Comparison of ENCODE assay signal across 10 cellular contexts in genomic region chr5:96790851-96791513, GRCh38. TPM values are rescaled to one million over a fixed set of nuclear protein-coding genes. Genes with fewer than 3 reads are reported as not detected.
DNase-seq lines count a peak whose midpoint lies in the region; ATAC-seq and TF ChIP-seq lines count a peak whose summit lies in the region.
"Had no signal": no experiment of that assay in that cellular context is flagged by ENCODE, and none has a peak within 500 bp of the region (broad histone marks: within the 10 kb centered on the region; RNA-seq: fewer than 3 reads in every experiment).

No MANE protein-coding gene starts in this region.

- peak overlapping the region in 1 of 2 experiments; percentile 34 for H3K4ac ChIP-seq in mesenchymal stem cell (ENCODE audit: low read depth in 1 of 2, low read length in 2 of 2)

- peak overlapping the region; percentile 45 for H2BK120ac ChIP-seq in mesenchymal stem cell (ENCODE audit: low read depth, low read length)

- peak; percentile 62 for DNase-seq in AG10803 (ENCODE audit: low read depth)
- DNase-seq in HT1080 (ENCODE audit: low read depth), result peak; percentile 52
- peak; percentile 54 for DNase-seq in choroid plexus epithelial cell (ENCODE audit: low read depth)
- DNase-seq in mesenchymal stem cell, result peak; percentile 65
- DNase-seq in DMS 273 treated with DMSO at 0.1 percent for 48 hours (lab: John Stamatoyannopoulos, UW), result no peak
- no peak for DNase-seq in cerebellar nuclear complex (lab: John Stamatoyannopoulos, UW)
- DNase-seq: stimulated activated CD4-positive, alpha-beta T cell treated with anti-CD3 and anti-CD28 coated beads, Interleukin-2, amount 100 ng/mL, for 24 hours had no signal

- H3K14ac ChIP-seq in mesenchymal stem cell (ENCODE audit: low read length in 2 of 2), result peak overlapping the region in 1 of 2 experiments; percentile 50

- no peak overlapping the region for H3K9ac ChIP-seq in mesenchymal stem cell (ENCODE audit: low read length)

- TF ChIP-seq CTCF in AG10803 (conservative IDR thresholded peaks at IDR 0.05; ENCODE audit: low read length) (no peak), choroid plexus epithelial cell (conservative IDR thresholded peaks at IDR 0.05; ENCODE audit: low read depth, low read length) (no peak)

- H2BK15ac ChIP-seq in mesenchymal stem cell (ENCODE audit: low read depth, poor library complexity, severe bottlenecking), result no peak overlapping the region

- peak overlapping the region; percentile 2 for H3K27ac ChIP-seq in mesenchymal stem cell (ENCODE audit: low read length, poor library complexity, severe bottlenecking)

- peaks cover 3 to 67% of the 10 kb centered on the region in 2 experiments for H3K36me3 ChIP-seq in mesenchymal stem cell (ENCODE audit: control insufficient read depth in 1 of 2, insufficient read depth in 2 of 2, low read depth in 1 of 2, low read length in 2 of 2)

- H4K91ac ChIP-seq in mesenchymal stem cell (ENCODE audit: low read length), result peak overlapping the region; percentile 70

- peaks cover 5% of the 10 kb centered on the region for H3K9me3 ChIP-seq in mesenchymal stem cell (ENCODE audit: control insufficient read depth, low read length)
- H3K9me3 ChIP-seq: Peyer's patch had no signal

- H4K8ac ChIP-seq in mesenchymal stem cell (ENCODE audit: low read length), result peak overlapping the region; percentile 87

- no peak for ATAC-seq in HG02884 (IDR thresholded peaks at IDR 0.05; ENCODE audit: unreplicated experiment)
- no peak for ATAC-seq in HG02763 (IDR thresholded peaks at IDR 0.05; ENCODE audit: unreplicated experiment)

- H3K18ac ChIP-seq in mesenchymal stem cell (ENCODE audit: low read depth in 1 of 2, low read length in 2 of 2), result peak overlapping the region; percentile 44 to 80

- peak overlapping the region in 1 of 2 experiments; percentile 17 for H2BK12ac ChIP-seq in mesenchymal stem cell (ENCODE audit: low read length in 2 of 2)

- no peak overlapping the region for H3K4me2 ChIP-seq in mesenchymal stem cell (ENCODE audit: low read length, poor library complexity, severe bottlenecking)

- no peaks in the 10 kb centered on the region for H3K27me3 ChIP-seq in mesenchymal stem cell (ENCODE audit: control insufficient read depth in 1 of 2, insufficient read depth in 1 of 2, low read length in 2 of 2)
- H3K27me3 ChIP-seq: Peyer's patch had no signal

- H2BK5ac ChIP-seq in mesenchymal stem cell (ENCODE audit: low read depth, low read length, poor library complexity, severe bottlenecking), result no peak overlapping the region

- H3K4me3 ChIP-seq in AG10803 (ENCODE audit: low read length) (no peak overlapping the region), choroid plexus epithelial cell (ENCODE audit: low read depth, low read length) (no peak overlapping the region), mesenchymal stem cell (ENCODE audit: insufficient read depth in 1 of 2, low read depth in 1 of 2, low read length in 2 of 2) (no peak overlapping the region)
- H3K4me3 ChIP-seq: Peyer's patch had no signal

- H3K79me1 ChIP-seq in mesenchymal stem cell (replicated peaks; ENCODE audit: low read length, poor library complexity, severe bottlenecking), result peaks cover 5% of the 10 kb centered on the region

- peak overlapping the region; percentile 3 for H2AFZ ChIP-seq in mesenchymal stem cell (ENCODE audit: low read depth, low read length)

- H3K4me1 ChIP-seq in mesenchymal stem cell (ENCODE audit: control insufficient read depth, insufficient read depth, low read depth, low read length), result peaks cover 4% of the 10 kb centered on the region

- no peak overlapping the region for H3K23ac ChIP-seq in mesenchymal stem cell (ENCODE audit: low read length in 2 of 2)

- 52% methylated on average over 4 of the region's 4 CpGs for WGBS in mesenchymal stem cell

- peak overlapping the region; percentile 76 for H2AK5ac ChIP-seq in mesenchymal stem cell (ENCODE audit: low read length, severe bottlenecking)

RNA-seq across cellular contexts. Expression of gene ERAP1, which starts 16.8 kb away (rescaled TPM):
- total RNA-seq in HT1080 (2014; rRNA removed; shearing (Covaris generic)), result 17.3 and 26.2 TPM in 2 replicates
- polyA plus RNA-seq in HT1080 (2015; cell fraction: cytosol; rRNA removed), result 10.4 and 14.0 TPM in 2 replicates
- polyA plus RNA-seq in HT1080 (2015; cell fraction: nucleus; rRNA removed), result 59.8 and 66.1 TPM in 2 replicates
- 94.5 TPM for polyA plus RNA-seq in mesenchymal stem cell (2013, experiment 1 of 2)
- polyA plus RNA-seq in mesenchymal stem cell (2013, experiment 2 of 2), result 89.6 TPM

Comparison
In these comparisons a context has a peak if more than half of its experiments do, and no peak if none do; other contexts are left out.
1. DNase-seq: peak in AG10803 (single experiment), HT1080 (single experiment), choroid plexus epithelial cell (single experiment) and mesenchymal stem cell (single experiment); none in DMS 273 treated with DMSO at 0.1 percent for 48 hours (single experiment) and cerebellar nuclear complex (0 of 2).